ENCODE assay signal across 9 cellular contexts in the genomic region with DNA sequence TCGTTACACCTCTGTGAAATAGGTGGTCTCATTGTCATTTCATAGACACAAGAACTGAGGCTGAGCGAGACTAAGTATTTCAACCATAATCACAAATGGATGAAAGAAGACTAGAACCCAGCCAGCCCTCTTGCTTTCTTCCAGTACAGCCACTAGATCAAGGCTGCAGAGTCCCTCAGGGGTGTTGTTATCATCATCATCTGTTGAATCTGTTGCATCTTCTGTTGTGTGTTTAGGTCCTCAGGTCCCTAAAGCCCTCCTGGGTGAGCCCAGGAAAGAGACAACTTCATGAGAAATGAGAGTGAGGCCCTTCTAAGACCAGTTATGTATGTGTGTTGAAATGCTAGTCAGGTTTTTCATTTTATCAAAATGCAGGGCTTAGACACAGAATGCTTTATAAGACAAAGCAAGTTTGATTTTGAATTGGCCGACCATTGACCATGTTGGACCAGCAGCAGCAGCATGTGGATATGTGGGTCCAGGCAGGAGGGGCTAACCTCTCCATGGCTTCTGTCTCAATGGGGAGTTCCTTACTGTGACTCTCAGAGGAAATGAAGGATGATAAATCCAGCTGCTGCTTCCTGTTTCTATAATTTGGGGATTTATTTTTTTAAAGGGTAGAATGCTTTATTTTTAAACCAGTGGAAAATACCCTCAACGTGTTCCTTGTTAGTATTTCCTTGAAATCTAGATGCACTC.
DNase-seq lines count a peak whose midpoint lies in the region; ATAC-seq and TF ChIP-seq lines count a peak whose summit lies in the region.
"Had no signal": no experiment of that assay in that cellular context is flagged by ENCODE, and none has a peak within 500 bp of the region (broad histone marks: within the 10 kb centered on the region; RNA-seq: fewer than 3 reads in every experiment).

No MANE protein-coding gene starts in this region.

- H3K4me1 ChIP-seq in RWPE2 (ENCODE audit: insufficient read depth, poor library complexity, severe bottlenecking) (peaks cover 55% of the 10 kb centered on the region), fibroblast of lung (ENCODE audit: control insufficient read depth, extremely low read depth, insufficient read depth, low read length) (peaks cover 52% of the 10 kb centered on the region)

- H3K36me3 ChIP-seq in RWPE2 (ENCODE audit: low read depth) = no peaks in the 10 kb centered on the region
- no peaks in the 10 kb centered on the region for H3K36me3 ChIP-seq in fibroblast of lung (ENCODE audit: control insufficient read depth, insufficient read depth, low read length)

- peak overlapping the region; percentile 23 for H3K27ac Mint-ChIP-seq in progenitor cell of endocrine pancreas

- no peak overlapping the region for H3K4me3 ChIP-seq in RWPE2 (ENCODE audit: severe bottlenecking)
- no peak overlapping the region for H3K4me3 ChIP-seq in fibroblast of lung (replicated peaks in 1 of 4; ENCODE audit: control extremely low read depth in 1 of 4, insufficient read depth in 1 of 4, low read depth in 3 of 4, low read length in 4 of 4)

- H3K27ac ChIP-seq in RWPE2 (ENCODE audit: poor library complexity, severe bottlenecking) (peak overlapping the region; percentile 65), fibroblast of lung (ENCODE audit: insufficient read depth, low read length) (peak overlapping the region; percentile 62)

- H4K20me1 ChIP-seq in fibroblast of lung (ENCODE audit: control insufficient read depth, extremely low read depth, insufficient read depth, low read length) = no peaks in the 10 kb centered on the region

- ATAC-seq in RWPE2 (ENCODE audit: low read depth) (no peak), esophagus mucosa (no peak), GM18868 (IDR thresholded peaks at IDR 0.05; ENCODE audit: unreplicated experiment) (no peak)

- no peak overlapping the region for H2AFZ ChIP-seq in fibroblast of lung (ENCODE audit: low read length)

- H3K9ac ChIP-seq in fibroblast of lung (ENCODE audit: insufficient read depth, low read length) = no peak overlapping the region

- H3K4me2 ChIP-seq in fibroblast of lung (ENCODE audit: extremely low read depth, insufficient read depth, low read length) = peak overlapping the region; percentile 46

- H3K9me3 ChIP-seq in RWPE2 (ENCODE audit: severe bottlenecking) (no peaks in the 10 kb centered on the region), fibroblast of lung (ENCODE audit: control insufficient read depth, insufficient read depth, low read depth, low read length) (no peaks in the 10 kb centered on the region)

- peaks cover 41% of the 10 kb centered on the region for H3K4me1 Mint-ChIP-seq in progenitor cell of endocrine pancreas (ENCODE audit: low read depth)

- H3K4me3 Mint-ChIP-seq in progenitor cell of endocrine pancreas (ENCODE audit: low read depth) = no peak overlapping the region

- DNase-seq in GM10266 (ENCODE audit: extremely low spot score) (peak; percentile 16), RWPE2 (ENCODE audit: low spot score) (no peak), fibroblast of lung (ENCODE audit: low read depth in 2 of 2) (no peak), progenitor cell of endocrine pancreas (ENCODE audit: low spot score, unreplicated experiment) (no peak), NCI-H2196 treated with DMSO at 0.1 percent for 48 hours (lab: John Stamatoyannopoulos, UW; ENCODE audit: unreplicated experiment) (no peak)
- DNase-seq: activated effector memory CD4-positive, alpha-beta T cell treated with anti-CD3 and anti-CD28 coated beads, Interleukin-2, amount 50 U/mL, for 16 hours; SHP77 had no signal

- H3K9me3 Mint-ChIP-seq in progenitor cell of endocrine pancreas (ENCODE audit: low read depth) = no peaks in the 10 kb centered on the region

- no peaks in the 10 kb centered on the region for H3K27me3 Mint-ChIP-seq in progenitor cell of endocrine pancreas

- no peak for TF ChIP-seq CTCF in GM10266 (IDR thresholded peaks at IDR 0.05; ENCODE audit: control insufficient read depth, insufficient read depth, low read depth, missing control alignments)
- no peak for TF ChIP-seq CTCF in RWPE2 (IDR thresholded peaks at IDR 0.05; ENCODE audit: poor library complexity, severe bottlenecking)
- no peak for TF ChIP-seq CTCF in fibroblast of lung (conservative IDR thresholded peaks at IDR 0.05 in 1 of 2, IDR thresholded peaks at IDR 0.05 in 1 of 2; ENCODE audit: low read depth in 1 of 2, low read length in 2 of 2)
- TF ChIP-seq CTCF in progenitor cell of endocrine pancreas (IDR thresholded peaks at IDR 0.05; ENCODE audit: unreplicated experiment) = no peak

- no peaks in the 10 kb centered on the region for H3K36me3 Mint-ChIP-seq in progenitor cell of endocrine pancreas (ENCODE audit: insufficient read depth)

- H3K27me3 ChIP-seq in RWPE2 (ENCODE audit: insufficient read depth, poor library complexity, severe bottlenecking) (no peaks in the 10 kb centered on the region), fibroblast of lung (ENCODE audit: control insufficient read depth, insufficient read depth, low read length) (no peaks in the 10 kb centered on the region)

- no peaks in the 10 kb centered on the region for H3K79me2 ChIP-seq in fibroblast of lung (ENCODE audit: control insufficient read depth, insufficient read depth, low read length)
